In the genomic region with DNA sequence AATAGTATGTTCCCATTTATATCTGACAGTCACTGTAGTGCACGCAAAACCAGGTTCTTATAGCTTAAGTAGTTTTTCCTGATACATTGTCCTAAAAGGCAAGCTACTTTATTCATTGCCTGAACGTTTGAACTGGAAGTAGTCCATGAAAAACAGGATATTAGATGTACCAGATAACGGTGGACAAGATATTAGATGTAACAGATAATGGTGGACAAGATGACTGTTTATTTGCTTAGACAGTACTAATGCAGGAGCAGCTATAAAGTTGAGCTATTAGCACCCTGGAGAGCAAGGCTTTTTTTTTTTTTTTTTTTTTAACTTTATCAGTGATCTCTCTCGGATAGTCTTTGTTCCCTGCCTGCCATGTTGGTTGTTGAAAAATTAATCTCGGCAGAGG, we compare ENCODE assay signal across 27 cellular contexts. TPM values are rescaled to one million over a fixed set of nuclear protein-coding genes. Genes with fewer than 3 reads are reported as not detected.
A peak's percentile ranks its signal among the peaks of the same experiment; 100 is the strongest.
DNase-seq lines count a peak whose midpoint lies in the region; ATAC-seq and TF ChIP-seq lines count a peak whose summit lies in the region.
"Had no signal": no experiment of that assay in that cellular context is flagged by ENCODE, and none has a peak within 500 bp of the region (broad histone marks: within the 10 kb centered on the region; RNA-seq: fewer than 3 reads in every experiment).

No MANE protein-coding gene starts in this region.

- H3K4me3 ChIP-seq in cardiac muscle cell (no peak overlapping the region), LNCaP clone FGC (ENCODE audit: low read depth, low read length) (peak overlapping the region; percentile 14; the same call in 1 of the 2 replicates)
- H3K4me3 ChIP-seq: PC-9, SJCRH30 had no signal

- intact Hi-C loops in left ventricle myocardium superior (cut with micrococcal nuclease) = no loop called here

- H3K27ac Mint-ChIP-seq in brain = peak overlapping the region in 3 of 5 experiments; percentile 42 to 87 (median 43)
- H3K27ac Mint-ChIP-seq: B cell had no signal

- ATAC-seq in left ventricle myocardium superior = no peak
- ATAC-seq: Right ventricle myocardium inferior, SK-N-SH treated with all-trans-retinoic acid at 6 μM for 48 hours had no signal

- DNase-seq in cardiac muscle cell (ENCODE audit: low read depth in 1 of 2, low spot score in 1 of 2) = no peak
- no peak for DNase-seq in left ventricle myocardium superior
- peak; percentile 92 for DNase-seq in LNCaP clone FGC (ENCODE audit: low read depth)
- DNase-seq in NCI-H2029 treated with DMSO at 0.1 percent for 48 hours (lab: John Stamatoyannopoulos, UW) = no peak
- no peak for DNase-seq in HPDE6-E6E7 (ENCODE audit: extremely low spot score)
- no peak for DNase-seq in NCI-H774 (lab: John Stamatoyannopoulos, UW)
- DNase-seq: CD8-positive, alpha-beta memory T cell; DMS79 treated with DMSO at 0.1 percent for 48 hours; GF-D8; HCEC 1CT; Karpas-422; MV-4-11; NCI-H1105; NCI-H1694; NCI-H2171 treated with DMSO at 0.1 percent for 48 hours; NCI-H446; NCI-H524 treated with DMSO at 0.1 percent for 48 hours; PC-9; SJCRH30 had no signal

- no peaks in the 10 kb centered on the region for H3K9me3 Mint-ChIP-seq in brain
- H3K9me3 Mint-ChIP-seq: CD8-positive, alpha-beta memory T cell had no signal

- no peaks in the 10 kb centered on the region for H3K4me1 Mint-ChIP-seq in brain
- H3K4me1 Mint-ChIP-seq: B cell had no signal

- no peak overlapping the region for H3K4me3 Mint-ChIP-seq in brain
- H3K4me3 Mint-ChIP-seq: B cell; CD14-positive monocyte; CD8-positive, alpha-beta memory T cell had no signal

- H3K27ac ChIP-seq in cardiac muscle cell = peak overlapping the region; percentile 90
- H3K27ac ChIP-seq: PC-9, SJCRH30 had no signal

- no peaks in the 10 kb centered on the region for H3K27me3 ChIP-seq in cardiac muscle cell
- H3K27me3 ChIP-seq: SJCRH30 had no signal

- peaks cover 72% of the 10 kb centered on the region for H3K36me3 ChIP-seq in cardiac muscle cell

- H3K36me3 Mint-ChIP-seq in brain = peaks cover 85% of the 10 kb centered on the region

- no peaks in the 10 kb centered on the region for H3K27me3 Mint-ChIP-seq in brain
- H3K27me3 Mint-ChIP-seq: B cell; CD8-positive, alpha-beta memory T cell had no signal

- peaks cover 39% of the 10 kb centered on the region for H3K4me1 ChIP-seq in cardiac muscle cell (ENCODE audit: low read depth)
- H3K4me1 ChIP-seq: SJCRH30 had no signal

- TF ChIP-seq CTCF in cardiac muscle cell (IDR thresholded peaks at IDR 0.05; ENCODE audit: low read depth, low read length) (no peak), LNCaP clone FGC (IDR thresholded peaks at IDR 0.05; ENCODE audit: control insufficient read depth, extremely low read depth, insufficient read depth) (no peak), brain (conservative IDR thresholded peaks at IDR 0.05) (no peak)

- H3K9me3 ChIP-seq in cardiac muscle cell (ENCODE audit: low read depth) = no peaks in the 10 kb centered on the region
- H3K9me3 ChIP-seq: SJCRH30 had no signal

RNA-seq across cellular contexts. Expression of gene TBKBP1, which starts 17.5 kb away (rescaled TPM):
- 112 and 143 TPM in 2 replicates for total RNA-seq in cardiac muscle cell
- polyA plus RNA-seq in cardiac muscle cell = 22.6 and 30.2 TPM in 2 replicates
- total RNA-seq in left ventricle myocardium superior = 15.9 TPM
- 10.2 TPM for polyA plus RNA-seq in brain (ENCODE audit: insufficient read depth, low read depth, low replicate concordance)

RNA-seq across cellular contexts. Expression of gene KPNB1, which starts 26.8 kb away (rescaled TPM):
- total RNA-seq in cardiac muscle cell = 218 and 318 TPM in 2 replicates
- 97.9 and 125 TPM in 2 replicates for polyA plus RNA-seq in cardiac muscle cell
- total RNA-seq in left ventricle myocardium superior = 169 TPM
- 184 TPM for polyA plus RNA-seq in brain (ENCODE audit: insufficient read depth, low read depth, low replicate concordance)

RNA-seq across cellular contexts. Expression of gene TBX21, which starts 56.5 kb away (rescaled TPM):
- 1.0 and 2.9 TPM in 2 replicates for total RNA-seq in cardiac muscle cell
- 0.12 and 1.5 TPM in 2 replicates for polyA plus RNA-seq in cardiac muscle cell
- 0.40 TPM for total RNA-seq in left ventricle myocardium superior
- polyA plus RNA-seq in brain (ENCODE audit: insufficient read depth, low read depth, low replicate concordance) = not detected
- total RNA-seq: H1, M059J, PC-9, RPMI7951, SJCRH30 had no signal
- polyA plus RNA-seq: H1 had no signal
